ENCODE assay signal across 8 cellular contexts in the genomic region with DNA sequence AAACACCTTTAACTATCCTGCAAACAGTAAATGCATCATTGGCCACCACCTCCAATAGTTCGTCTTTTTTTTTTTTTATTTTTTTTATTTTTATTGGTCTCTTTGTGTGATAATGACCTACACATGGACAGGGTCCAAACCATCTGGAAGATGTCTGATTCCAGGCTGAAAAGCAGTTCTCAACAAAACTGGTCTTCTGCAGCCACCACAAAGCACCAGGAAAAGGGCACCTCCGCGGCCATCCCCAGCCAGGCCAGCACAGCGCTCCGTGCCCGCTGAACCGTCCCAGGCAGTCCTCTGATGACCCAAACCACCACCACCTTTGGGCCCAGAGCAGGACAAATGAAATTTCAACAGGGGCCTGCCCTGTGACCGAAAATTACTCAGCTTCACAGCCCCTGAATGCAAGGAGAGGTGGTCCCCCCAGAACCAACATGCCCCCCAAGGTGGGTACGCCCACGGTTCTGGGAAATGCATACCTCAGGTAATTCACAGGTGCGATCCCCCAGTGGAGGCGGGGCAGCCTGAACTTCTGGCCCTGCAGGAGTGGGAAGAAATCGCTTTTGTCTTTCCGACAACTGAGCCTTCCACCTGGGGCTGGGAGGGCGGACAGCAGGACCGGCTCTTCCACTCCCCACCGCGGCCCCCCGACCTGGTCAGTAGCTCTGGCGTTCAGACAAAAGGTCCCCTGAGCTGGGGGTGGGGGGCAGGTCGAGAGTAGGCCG. TPM values are rescaled to one million over a fixed set of nuclear protein-coding genes. Genes with fewer than 3 reads are reported as not detected.
A peak's percentile ranks its signal among the peaks of the same experiment; 100 is the strongest.
DNase-seq lines count a peak whose midpoint lies in the region; ATAC-seq and TF ChIP-seq lines count a peak whose summit lies in the region.

No MANE protein-coding gene starts in this region.

- peaks cover 20% of the 10 kb centered on the region for H3K27me3 ChIP-seq in NT2/D1 (ENCODE audit: insufficient read depth, insufficient read length)

- intact Hi-C loops in mucosa of descending colon (cut with DNase I, micrococcal nuclease) = loop anchor here in 1 of 2 donors (5.0 kb wide), 1 partner anchor 358 kb away; no protein-coding TSS in a partner anchor

- H3K36me3 ChIP-seq in NT2/D1 (ENCODE audit: insufficient read depth, insufficient read length, low read length) = peaks cover 42% of the 10 kb centered on the region
- no peaks in the 10 kb centered on the region for H3K36me3 ChIP-seq in mucosa of descending colon (ENCODE audit: low read depth)

- H3K9ac ChIP-seq in NT2/D1 (ENCODE audit: insufficient read length, low read depth) = peak overlapping the region; percentile 100

- no peaks in the 10 kb centered on the region for H3K4me1 ChIP-seq in NT2/D1 (ENCODE audit: insufficient read depth, insufficient read length)
- peaks cover 10% of the 10 kb centered on the region for H3K4me1 ChIP-seq in mucosa of descending colon (ENCODE audit: low read depth)

- TF ChIP-seq CTCF in mucosa of descending colon (IDR thresholded peaks at IDR 0.05) = no peak
- TF ChIP-seq CTCF in GM20000 (IDR thresholded peaks at IDR 0.05; ENCODE audit: extremely low read depth, missing control alignments) = no peak

- peak overlapping the region; percentile 100 for H3K4me3 ChIP-seq in NT2/D1 (ENCODE audit: insufficient read length, low read depth)
- peak overlapping the region; percentile 17 for H3K4me3 ChIP-seq in mucosa of descending colon

- ATAC-seq in mucosa of descending colon (no peak), GM18873 (IDR thresholded peaks at IDR 0.05; ENCODE audit: low FRiP score, unreplicated experiment) (no peak), HG02852 (IDR thresholded peaks at IDR 0.05; ENCODE audit: unreplicated experiment) (no peak)

- H3K9me3 ChIP-seq in NT2/D1 (ENCODE audit: insufficient read depth, low read length) = no peaks in the 10 kb centered on the region
- H3K9me3 ChIP-seq in mucosa of descending colon = no peaks in the 10 kb centered on the region

- peak; percentile 42 for DNase-seq in ELR (ENCODE audit: low read depth)
- DNase-seq in NT2/D1 (ENCODE audit: low read depth, low spot score) = no peak
- peak; percentile 40 for DNase-seq in cerebellum (ENCODE audit: low spot score)
- DNase-seq in mucosa of descending colon = peak in 2 of 3 donors; percentile 38 to 58
- no peak for DNase-seq in GM20000 (ENCODE audit: low spot score)
- DNase-seq in midbrain (lab: John Stamatoyannopoulos, UW) = no peak

RNA-seq across cellular contexts. Expression of gene ARL4C, which starts 1.6 kb away (rescaled TPM):
- total RNA-seq in cerebellum (17.5 TPM), mucosa of descending colon (10 to 100 TPM in 1 of 3 donors, 1 to 10 TPM in 2; 4.5 to 15.1 (median 8.4) TPM)

Comparison
In these comparisons a context has a peak if more than half of its experiments do, and no peak if none do; other contexts are left out.
1. DNase-seq: peak in ELR (single experiment), cerebellum (single experiment) and mucosa of descending colon (2 of 3); none in NT2/D1 (single experiment), GM20000 (single experiment) and midbrain (single experiment).